11 cellular contexts compared by ENCODE assay signal in the genomic region with DNA sequence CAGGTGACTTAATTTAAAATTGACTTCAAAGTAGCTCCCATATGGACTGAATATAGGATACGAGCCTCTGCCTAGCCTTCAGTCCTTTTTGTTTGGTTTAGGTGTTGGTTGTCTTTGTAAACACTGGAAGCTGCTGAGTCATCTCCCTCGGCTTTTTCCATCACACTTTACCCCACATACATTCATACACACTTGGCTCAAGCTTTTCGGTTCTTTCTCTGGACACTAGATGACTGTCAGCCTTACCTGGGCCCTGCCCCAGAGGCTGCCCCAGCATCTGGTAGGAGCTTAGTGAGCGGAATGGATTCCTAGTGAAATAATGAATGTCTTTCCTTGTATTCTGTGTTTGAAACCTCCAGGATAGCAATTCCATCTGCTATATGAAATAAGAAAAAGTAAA. TPM values are rescaled to one million over a fixed set of nuclear protein-coding genes. Genes with fewer than 3 reads are reported as not detected.
DNase-seq lines count a peak whose midpoint lies in the region; ATAC-seq and TF ChIP-seq lines count a peak whose summit lies in the region.
"Had no signal": no experiment of that assay in that cellular context is flagged by ENCODE, and none has a peak within 500 bp of the region (broad histone marks: within the 10 kb centered on the region; RNA-seq: fewer than 3 reads in every experiment).

No MANE protein-coding gene starts in this region.

- no peak overlapping the region for H3K4me3 Mint-ChIP-seq in natural killer cell
- H3K4me3 Mint-ChIP-seq: immature natural killer cell had no signal

- H3K4me3 ChIP-seq in PC-9, result peak overlapping the region; percentile 30; the same call in 1 of the 2 replicates

- H3K27me3 Mint-ChIP-seq in natural killer cell (ENCODE audit: low read depth in 2 of 2), result peaks cover 4 to 16% of the 10 kb centered on the region in 2 donors

- intact Hi-C loops in PC-9 (cut with micrococcal nuclease; ENCODE audit: unreplicated experiment) (loop anchor here (1.0 to 2.0 kb wide), 5 partner anchors 22 to 67 kb away; no protein-coding TSS in a partner anchor), natural killer cell (cut with micrococcal nuclease) (no loop called here)

- BruUV-seq in PC-9 (replicated peaks; lab: Mats Ljungman, UMichigan), result no TSS peak

- no peak overlapping the region for H3K27ac Mint-ChIP-seq in natural killer cell
- H3K27ac Mint-ChIP-seq: immature natural killer cell had no signal

- no peaks in the 10 kb centered on the region for H3K36me3 ChIP-seq in PC-9 (ENCODE audit: low read depth)

- H3K4me1 ChIP-seq in PC-9 (replicated peaks; ENCODE audit: insufficient read depth), result peaks cover 64% of the 10 kb centered on the region

- ATAC-seq in esophagus mucosa (peak; percentile 70), natural killer cell (no peak), HG03039 (IDR thresholded peaks at IDR 0.05; ENCODE audit: unreplicated experiment) (no peak)

- no peak for TF ChIP-seq CTCF in PC-9 (conservative IDR thresholded peaks at IDR 0.05)
- no peak for TF ChIP-seq CTCF in natural killer cell (IDR thresholded peaks at IDR 0.05)

- H3K9me3 ChIP-seq in PC-9 (ENCODE audit: insufficient read depth, low read depth), result no peaks in the 10 kb centered on the region

- H3K9me3 Mint-ChIP-seq in natural killer cell, result no peaks in the 10 kb centered on the region
- H3K9me3 Mint-ChIP-seq: immature natural killer cell had no signal

- H3K27ac ChIP-seq in PC-9, result peak overlapping the region; percentile 90

- no peaks in the 10 kb centered on the region for H3K27me3 ChIP-seq in PC-9 (ENCODE audit: insufficient read depth, low read depth)

- H3K4me1 Mint-ChIP-seq in natural killer cell, result no peaks in the 10 kb centered on the region
- H3K4me1 Mint-ChIP-seq: immature natural killer cell had no signal

- no peaks in the 10 kb centered on the region for H3K9me2 ChIP-seq in PC-9 (ENCODE audit: insufficient read depth)

- H3K79me2 ChIP-seq in PC-9 (ENCODE audit: low read depth), result peaks cover 58% of the 10 kb centered on the region

- H3K4me2 ChIP-seq in PC-9, result peak overlapping the region; percentile 72

- DNase-seq in DMS53 treated with DMSO at 0.1 percent for 48 hours (lab: John Stamatoyannopoulos, UW; ENCODE audit: unreplicated experiment), result peak; percentile 81
- peak; percentile 82 to 98 for DNase-seq in PC-9
- DNase-seq in pons (ENCODE audit: low spot score), result peak; percentile 71
- no peak for DNase-seq in natural killer cell
- DNase-seq in activated CD8-positive, alpha-beta memory T cell treated with anti-CD3 and anti-CD28 coated beads, Interleukin-2, amount 50 U/mL, for 4 hours, result no peak
- no peak for DNase-seq in iPS-NIHi11 (ENCODE audit: low spot score)
- DNase-seq: activated T-cell treated with anti-CD3 and anti-CD28 coated beads, Interleukin-2, amount 50 U/mL, for 48 hours; immature natural killer cell; OCI-M1 had no signal

- H2AFZ ChIP-seq in PC-9, result no peak overlapping the region

- no peaks in the 10 kb centered on the region for H4K20me1 ChIP-seq in PC-9 (ENCODE audit: insufficient read depth)

- no peaks in the 10 kb centered on the region for H3K36me3 Mint-ChIP-seq in natural killer cell
- H3K36me3 Mint-ChIP-seq: immature natural killer cell had no signal

- peaks cover 43% of the 10 kb centered on the region for H3F3A ChIP-seq in PC-9 (ENCODE audit: insufficient read depth, low read depth)

- POLR2A ChIA-PET in PC-9 (lab: Charles Lee; ENCODE audit: unreplicated experiment), result interaction anchor here (0.5 to 0.7 kb wide), 6 partner anchors 12 to 330 kb away, joined by 3 to 11 read pairs (median 5); no protein-coding TSS in a partner anchor

- CTCF ChIA-PET in PC-9 (lab: Charles Lee), result interaction anchor here (0.7 to 1.0 kb wide), 4 partner anchors 18 to 158 kb away, joined by 3 to 4 read pairs (median 3); no protein-coding TSS in a partner anchor

RNA-seq across cellular contexts. Expression of gene SCHIP1, which starts 52.5 kb away (rescaled TPM):
- total RNA-seq in PC-9 (2021), result 4.9 and 5.3 TPM in 2 replicates
- total RNA-seq in esophagus mucosa, result 1.00 TPM
- total RNA-seq in natural killer cell, result not detected

Comparison
In these comparisons a context has a peak if more than half of its experiments do, and no peak if none do; other contexts are left out.
1. DNase-seq: peak in DMS53 treated with DMSO at 0.1 percent for 48 hours (single experiment), PC-9 (2 of 2) and pons (single experiment); none in natural killer cell (single experiment), activated CD8-positive, alpha-beta memory T cell treated with anti-CD3 and anti-CD28 coated beads, Interleukin-2, amount 50 U/mL, for 4 hours (single experiment) and iPS-NIHi11 (single experiment).